Comparison of ENCODE assay signal across 26 cellular contexts in the genomic region with DNA sequence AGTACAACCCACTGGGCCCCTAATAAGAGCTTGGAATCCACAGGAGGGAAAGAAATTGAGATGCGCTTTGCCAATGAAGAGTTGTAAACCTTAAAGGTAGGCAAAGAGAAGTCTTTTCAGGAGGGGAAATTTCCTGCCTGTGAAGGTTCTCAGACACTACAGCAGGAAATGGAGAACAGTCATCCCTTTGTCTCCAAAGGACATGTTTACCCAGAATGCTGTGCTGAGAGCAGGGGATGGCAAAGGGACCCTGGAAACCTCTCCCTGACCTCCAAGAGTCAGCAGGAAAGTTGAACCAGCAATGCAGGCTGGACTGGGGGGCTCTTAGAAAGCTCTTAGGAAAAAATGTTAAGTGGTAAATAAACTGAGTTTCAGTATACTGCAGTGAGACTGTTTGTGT.
"Had no signal": no experiment of that assay in that cellular context is flagged by ENCODE, and none has a peak within 500 bp of the region (broad histone marks: within the 10 kb centered on the region; RNA-seq: fewer than 3 reads in every experiment).

No MANE protein-coding gene starts in this region.

- H3K36me3 ChIP-seq: colonic mucosa, esophagus muscularis mucosa, gastroesophageal sphincter, heart left ventricle, left lung, ovary, spleen, suprapubic skin, transverse colon, upper lobe of right lung, uterus had no signal

- H3K27ac ChIP-seq: colonic mucosa, esophagus muscularis mucosa, foreskin keratinocyte, gastroesophageal sphincter, heart left ventricle, hepatocyte, left lung, ovary, psoas muscle, skin epidermis, spleen, suprapubic skin, transverse colon, upper lobe of right lung, uterus had no signal

- H3K36me3 Mint-ChIP-seq: natural killer cell had no signal

- H3K4me3 Mint-ChIP-seq: dendritic cell treated with granulocyte-macrophage colony-stimulating factor and Interleukin-4, amounts not matched to agents 40 ng/mL and 50 ng/mL, for 4 days; natural killer cell; stimulated activated naive CD8-positive, alpha-beta T cell treated with anti-CD3 and anti-CD28 coated beads, Interleukin-15, amount 100 ng/mL, for 72 hours had no signal

- H3K4me3 ChIP-seq: colonic mucosa, esophagus muscularis mucosa, gastroesophageal sphincter, heart left ventricle, hepatocyte, left lung, ovary, psoas muscle, skin epidermis, spleen, suprapubic skin, transverse colon, upper lobe of right lung, uterus had no signal

- H3K9me3 Mint-ChIP-seq: dendritic cell treated with granulocyte-macrophage colony-stimulating factor and Interleukin-4, amounts not matched to agents 40 ng/mL and 50 ng/mL, for 4 days; natural killer cell had no signal

- H3K79me2 ChIP-seq: hepatocyte had no signal

- DNase-seq: colonic mucosa; effector CD8-positive, alpha-beta T cell; foreskin keratinocyte; heart left ventricle; left cardiac atrium; left lung; mesendoderm; natural killer cell; nucleus accumbens; ovary; posterior cingulate gyrus; psoas muscle; right cardiac atrium; spleen; stimulated activated CD4-positive, alpha-beta T cell treated with anti-CD3 and anti-CD28 coated beads, Interleukin-2, amount 100 ng/mL, for 48 hours; stimulated activated naive CD4-positive, alpha-beta T cell; stimulated activated naive CD8-positive, alpha-beta T cell treated with anti-CD3 and anti-CD28 coated beads, Interleukin-15, amount 100 ng/mL, for 72 hours; transverse colon; upper lobe of right lung; uterus had no signal

- H3K9me3 ChIP-seq: colonic mucosa, esophagus muscularis mucosa, gastroesophageal sphincter, left lung, ovary, psoas muscle, suprapubic skin, transverse colon, upper lobe of right lung, uterus had no signal

- ATAC-seq: foreskin keratinocyte; gastroesophageal sphincter; heart left ventricle; left cardiac atrium; left lung; natural killer cell; psoas muscle; right cardiac atrium; stimulated activated naive CD8-positive, alpha-beta T cell treated with anti-CD3 and anti-CD28 coated beads, Interleukin-15, amount 100 ng/mL, for 72 hours; upper lobe of right lung had no signal

- H3K4me1 ChIP-seq: colonic mucosa, foreskin keratinocyte, upper lobe of right lung, uterus had no signal

- H2AFZ ChIP-seq: hepatocyte had no signal

- H3K4me2 ChIP-seq: hepatocyte had no signal

- H3K27ac Mint-ChIP-seq: dendritic cell treated with granulocyte-macrophage colony-stimulating factor and Interleukin-4, amounts not matched to agents 40 ng/mL and 50 ng/mL, for 4 days; natural killer cell; stimulated activated naive CD8-positive, alpha-beta T cell treated with anti-CD3 and anti-CD28 coated beads, Interleukin-15, amount 100 ng/mL, for 72 hours had no signal

- H3K27me3 ChIP-seq: colonic mucosa, hepatocyte, ovary, uterus had no signal
